Comparison of ENCODE assay signal across 8 cellular contexts in the genomic region with DNA sequence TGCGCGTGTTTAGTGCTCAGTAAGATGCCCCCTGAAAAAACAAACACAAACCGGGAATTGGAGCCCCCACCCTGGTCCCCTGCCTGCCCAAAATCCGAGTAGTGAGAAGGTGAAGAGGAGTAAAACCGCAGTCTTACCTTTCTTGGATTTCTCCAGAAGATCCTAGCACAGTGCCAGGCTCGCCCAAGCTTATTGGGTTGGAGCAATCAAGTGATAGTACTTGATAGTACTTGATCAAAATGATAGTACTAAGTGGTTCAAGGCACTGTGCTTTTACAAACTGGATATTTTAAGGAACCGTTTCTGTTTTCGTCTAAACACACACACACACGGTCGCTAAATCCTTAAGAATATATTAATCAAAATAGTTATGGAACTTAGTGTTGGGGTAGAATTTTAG. TPM values are rescaled to one million over a fixed set of nuclear protein-coding genes. Genes with fewer than 3 reads are reported as not detected.
DNase-seq lines count a peak whose midpoint lies in the region; ATAC-seq and TF ChIP-seq lines count a peak whose summit lies in the region.

No MANE protein-coding gene starts in this region.

- POLR2A ChIA-PET in naive thymus-derived CD4-positive, alpha-beta T cell (lab: Charles Lee): interaction anchor here (0.6 to 44.3 kb wide), 9 partner anchors 26 to 219 kb away, joined by 3 to 2417 read pairs (median 7); partner anchors contain the start of genes FBXW2 and PHF19

- TF ChIP-seq CTCF in AG09309 (IDR thresholded peaks at IDR 0.05; ENCODE audit: control insufficient read depth, insufficient read depth, low read depth, low read length, missing control alignments): no peak

- peaks cover 4% of the 10 kb centered on the region for H3K4me1 ChIP-seq in ectodermal cell (ENCODE audit: control insufficient read depth, insufficient read depth, low read length)
- peaks cover 62 to 86% of the 10 kb centered on the region in 2 donors for H3K4me1 ChIP-seq in naive thymus-derived CD4-positive, alpha-beta T cell (ENCODE audit: control insufficient read depth in 2 of 2, insufficient read depth in 2 of 2, low read length in 2 of 2)

- H3K27me3 Mint-ChIP-seq in naive thymus-derived CD4-positive, alpha-beta T cell: no peaks in the 10 kb centered on the region

- H3K9me3 ChIP-seq in ectodermal cell (ENCODE audit: control insufficient read depth, low read length): no peaks in the 10 kb centered on the region
- no peaks in the 10 kb centered on the region for H3K9me3 ChIP-seq in naive thymus-derived CD4-positive, alpha-beta T cell (ENCODE audit: control insufficient read depth in 2 of 3, low read length in 3 of 3)

- no peaks in the 10 kb centered on the region for H3K9me3 Mint-ChIP-seq in naive thymus-derived CD4-positive, alpha-beta T cell

- WGBS in ectodermal cell, 2 experiments: 65 to 67% methylated on average over 6 to 7 of the region's 10 CpGs

- H3K36me3 Mint-ChIP-seq in naive thymus-derived CD4-positive, alpha-beta T cell: peaks cover 0 to 18% (median 3%) of the 10 kb centered on the region in 5 donors

- peaks cover 51 to 95% (median 85%) of the 10 kb centered on the region in 7 donors for H3K4me1 Mint-ChIP-seq in naive thymus-derived CD4-positive, alpha-beta T cell

- H3K27me3 ChIP-seq in ectodermal cell (ENCODE audit: control insufficient read depth, insufficient read depth, low read length, poor library complexity, severe bottlenecking): peaks cover 12% of the 10 kb centered on the region
- no peaks in the 10 kb centered on the region for H3K27me3 ChIP-seq in naive thymus-derived CD4-positive, alpha-beta T cell (ENCODE audit: control insufficient read depth in 2 of 2, insufficient read depth in 2 of 2, low read length in 2 of 2)

- intact Hi-C loops in naive thymus-derived CD4-positive, alpha-beta T cell (cut with micrococcal nuclease): loop anchor here (5.0 kb wide), 3 partner anchors 143 to 273 kb away; partner anchors contain the start of genes CNTRL (in 1 of the 2), MEGF9 (in 1 of the 2) and RAB14 (in 1 of the 2)

- H3K4me3 Mint-ChIP-seq in naive thymus-derived CD4-positive, alpha-beta T cell: peak overlapping the region; percentile 74 to 95 (median 86)

- H3K4me3 ChIP-seq in AG09309 (ENCODE audit: control insufficient read depth, low read depth, low read length): peak overlapping the region; percentile 46
- H3K4me3 ChIP-seq in Jurkat, Clone E6-1 (ENCODE audit: low read length): peak overlapping the region; percentile 58
- H3K4me3 ChIP-seq in ectodermal cell (ENCODE audit: insufficient read depth, low read depth, low read length): peak overlapping the region; percentile 61
- peak overlapping the region; percentile 79 for H3K4me3 ChIP-seq in naive thymus-derived CD4-positive, alpha-beta T cell (ENCODE audit: low read length)

- DNase-seq in AG09309 (ENCODE audit: low read depth) (no peak), pons (ENCODE audit: low spot score) (no peak), NCI-H128 (lab: John Stamatoyannopoulos, UW; ENCODE audit: unreplicated experiment) (no peak), kidney tubule cell (ENCODE audit: low spot score) (no peak), iPS-NIHi7 (ENCODE audit: extremely low spot score) (no peak)
- DNase-seq in Jurkat, Clone E6-1 (ENCODE audit: low read depth, low spot score): no peak
- DNase-seq in naive thymus-derived CD4-positive, alpha-beta T cell: no peak

- no peak overlapping the region for H3K27ac ChIP-seq in ectodermal cell (ENCODE audit: insufficient read depth, low read depth, low read length, poor library complexity, severe bottlenecking)
- H3K27ac ChIP-seq in naive thymus-derived CD4-positive, alpha-beta T cell (ENCODE audit: low read depth, low read length): peak overlapping the region; percentile 97

- peak overlapping the region; percentile 94 to 100 (median 99) for H3K27ac Mint-ChIP-seq in naive thymus-derived CD4-positive, alpha-beta T cell

- no peak for ATAC-seq in naive thymus-derived CD4-positive, alpha-beta T cell

- CTCF ChIA-PET in naive thymus-derived CD4-positive, alpha-beta T cell (lab: Charles Lee): interaction anchor here (0.6 to 4.3 kb wide), 8 partner anchors 13 to 310 kb away, joined by 3 to 29 read pairs (median 4); no protein-coding TSS in a partner anchor

- H3K36me3 ChIP-seq in ectodermal cell (ENCODE audit: control insufficient read depth, insufficient read depth, low read length): no peaks in the 10 kb centered on the region
- no peaks in the 10 kb centered on the region for H3K36me3 ChIP-seq in naive thymus-derived CD4-positive, alpha-beta T cell (ENCODE audit: control insufficient read depth in 2 of 3, insufficient read depth in 3 of 3, low read length in 3 of 3)

RNA-seq across cellular contexts. Expression of gene TRAF1, which starts 2.8 kb away (rescaled TPM):
- 3.0 TPM for polyA plus RNA-seq in Jurkat, Clone E6-1 (2012; ENCODE audit: insufficient read depth, insufficient read length)
- polyA plus RNA-seq in ectodermal cell (2013, experiment 1 of 4): 3.4 TPM
- 3.3 TPM for polyA plus RNA-seq in ectodermal cell (2013, experiment 2 of 4)
- 3.0 TPM for polyA plus RNA-seq in ectodermal cell (2013, experiment 3 of 4)
- polyA plus RNA-seq in ectodermal cell (2013, experiment 4 of 4): 3.6 TPM
- 100 to 1,000 TPM in 2 of 5 experiments, 10 to 100 TPM in 3; 58.7 to 131 (median 98.2) TPM for total RNA-seq in naive thymus-derived CD4-positive, alpha-beta T cell
- 1 to 10 TPM; 3.7 to 6.6 TPM for polyA plus RNA-seq in naive thymus-derived CD4-positive, alpha-beta T cell

RNA-seq across cellular contexts. Expression of gene PHF19, which starts 52.4 kb away (rescaled TPM):
- 108 TPM for polyA plus RNA-seq in Jurkat, Clone E6-1 (2012; ENCODE audit: insufficient read depth, insufficient read length)
- polyA plus RNA-seq in ectodermal cell (2013, experiment 1 of 4): 26.2 TPM
- polyA plus RNA-seq in ectodermal cell (2013, experiment 2 of 4): 27.1 TPM
- 21.0 TPM for polyA plus RNA-seq in ectodermal cell (2013, experiment 3 of 4)
- 28.5 TPM for polyA plus RNA-seq in ectodermal cell (2013, experiment 4 of 4)
- total RNA-seq in naive thymus-derived CD4-positive, alpha-beta T cell: 100 to 1,000 TPM in 3 of 5 experiments, 10 to 100 TPM in 2; 65.9 to 271 (median 197) TPM
- 10 to 100 TPM; 13.1 to 16.5 TPM for polyA plus RNA-seq in naive thymus-derived CD4-positive, alpha-beta T cell
